8 cellular contexts compared by ENCODE assay signal in the genomic region with DNA sequence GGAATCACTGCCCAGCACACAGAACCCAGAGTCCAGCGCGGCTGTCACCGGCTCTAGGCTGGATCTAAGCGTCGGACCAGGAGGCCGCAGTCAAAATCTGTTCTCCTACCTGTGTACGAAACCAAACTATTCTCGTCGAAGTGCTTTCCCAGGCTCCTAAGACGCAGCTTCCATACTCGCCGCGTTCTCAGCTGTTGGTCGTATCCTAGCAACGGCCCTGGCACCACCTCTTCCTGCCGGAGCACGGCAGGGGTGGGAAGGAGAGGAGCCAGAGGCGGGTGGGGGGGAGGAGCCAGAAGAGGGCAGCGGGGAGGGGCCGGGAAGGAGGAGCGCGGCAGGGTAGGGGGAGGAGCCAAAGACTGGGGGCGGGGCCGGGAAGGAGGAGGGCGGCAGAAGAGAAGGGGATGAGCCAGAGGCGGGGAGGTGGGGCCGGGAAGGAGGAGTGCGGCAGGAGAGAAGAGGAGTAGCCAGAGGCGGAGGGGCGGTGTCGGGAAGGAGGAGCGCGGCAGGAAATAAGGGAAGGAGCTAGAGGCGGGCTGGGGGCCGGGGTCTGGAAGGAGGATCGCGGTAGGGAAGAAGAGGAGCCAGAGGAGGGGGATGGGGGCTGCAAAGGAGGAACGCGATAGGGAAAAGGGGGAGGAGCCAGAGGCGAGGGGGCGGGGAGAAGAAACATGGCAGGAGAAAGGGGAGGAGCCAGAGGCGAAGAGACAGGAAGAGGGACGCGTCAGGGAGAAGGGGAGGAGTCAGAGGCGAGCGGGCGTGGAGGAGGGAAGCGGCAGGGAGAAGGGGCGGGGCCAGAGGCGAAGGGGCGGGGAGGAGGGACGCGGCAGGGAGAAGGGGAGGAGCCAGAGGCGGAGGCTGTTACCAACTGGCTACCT.
A peak's percentile ranks its signal among the peaks of the same experiment; 100 is the strongest.
DNase-seq lines count a peak whose midpoint lies in the region; ATAC-seq lines count a peak whose summit lies in the region.

Gene IQUB (minus strand): TSS at position 213 of the 878 bp plus-strand sequence. CDS start 22,255 bp downstream, outside the sequence.

- no peaks in the 10 kb centered on the region for H3K9me3 Mint-ChIP-seq in central memory CD8-positive, alpha-beta T cell

- peak within 1 kb of the TSS; percentile 92 for H3K4me3 Mint-ChIP-seq in central memory CD8-positive, alpha-beta T cell

- H3K36me3 Mint-ChIP-seq in central memory CD8-positive, alpha-beta T cell (ENCODE audit: insufficient read depth), result peaks cover 9% of the 10 kb centered on the region

- ATAC-seq in GM19023 (IDR thresholded peaks at IDR 0.05; ENCODE audit: unreplicated experiment) (peak; percentile 82), HG03196 (IDR thresholded peaks at IDR 0.05; ENCODE audit: unreplicated experiment) (peak; percentile 80)
- ATAC-seq in central memory CD8-positive, alpha-beta T cell (replicated peaks; ENCODE audit: extremely low read depth, poor library complexity, severe bottlenecking), result peak; percentile 77

- DNase-seq in AG08396 (ENCODE audit: low spot score) (peak; percentile 98), NCI-H345 (lab: John Stamatoyannopoulos, UW) (peak; percentile 98), islet precursor cell (peak; percentile 99)
- peak; percentile 81 for DNase-seq in activated CD4-positive, CD25-positive, alpha-beta regulatory T cell treated with anti-CD3 and anti-CD28 coated beads, Interleukin-2, amount 50 U/mL, for 16 hours (ENCODE audit: low read depth, low spot score)
- peak; percentile 76 to 90 for DNase-seq in central memory CD8-positive, alpha-beta T cell (ENCODE audit: low spot score in 2 of 2)
- DNase-seq in stimulated activated CD4-positive, alpha-beta T cell treated with anti-CD3 and anti-CD28 coated beads, Interleukin-12 subunit alpha, Interleukin-12 subunit beta, amount 100 ng/mL, for 4 hours, result peak; percentile 99

- peaks cover 19% of the 10 kb centered on the region for H3K4me1 Mint-ChIP-seq in central memory CD8-positive, alpha-beta T cell

- peaks cover 16% of the 10 kb centered on the region for H3K27me3 Mint-ChIP-seq in central memory CD8-positive, alpha-beta T cell

- peak within 1 kb of the TSS; percentile 82 for H3K27ac Mint-ChIP-seq in central memory CD8-positive, alpha-beta T cell (ENCODE audit: low read depth)

Comparison
In these comparisons a context has a peak if more than half of its experiments do, and no peak if none do; other contexts are left out.
1. Peak in every context shown above with its lines: DNase-seq and ATAC-seq.